8 cellular contexts compared by ENCODE assay signal in genomic region chr19:797528-798414, GRCh38. TPM values are rescaled to one million over a fixed set of nuclear protein-coding genes. Genes with fewer than 3 reads are reported as not detected.
DNase-seq lines count a peak whose midpoint lies in the region; ATAC-seq and TF ChIP-seq lines count a peak whose summit lies in the region.

No MANE protein-coding gene starts in this region.

- no peaks in the 10 kb centered on the region for H3K27me3 ChIP-seq in right lobe of liver

- H3K4me3 ChIP-seq in right lobe of liver = peak overlapping the region; percentile 90 to 95 (median 93)

- no peaks in the 10 kb centered on the region for H3K9me3 ChIP-seq in right lobe of liver

- H3K36me3 ChIP-seq in right lobe of liver = peaks cover 0 to 9% (median 2%) of the 10 kb centered on the region in 4 donors

- intact Hi-C loops in right lobe of liver (cut with DNase I) = no loop called here

- 0% methylated on average over 13 of the region's 129 CpGs for WGBS in right lobe of liver (ENCODE audit: insufficient coverage, low coverage, low lambda C conversion rate, missing lambda C conversion rate)

- TF ChIP-seq POLR2A in right lobe of liver (IDR thresholded peaks at IDR 0.05) = peak; percentile 43

- H3K27ac ChIP-seq in right lobe of liver = peak overlapping the region; percentile 95 to 97 (median 96)

- peaks cover 0 to 31% (median 19%) of the 10 kb centered on the region in 4 donors for H3K4me1 ChIP-seq in right lobe of liver

- no peak for TF ChIP-seq CTCF in AG09319 (IDR thresholded peaks at IDR 0.05; ENCODE audit: low read depth, low read length)
- TF ChIP-seq CTCF in right lobe of liver (IDR thresholded peaks at IDR 0.05) = peak in 1 of 4 donors; percentile 17

- peak; percentile 38 for ATAC-seq in GM19035 (IDR thresholded peaks at IDR 0.05; ENCODE audit: unreplicated experiment)
- ATAC-seq in HG03354 (IDR thresholded peaks at IDR 0.05; ENCODE audit: poor library complexity, severe bottlenecking, unreplicated experiment) = peak; percentile 43
- peak; percentile 21 to 51 (median 38) for ATAC-seq in right lobe of liver

- DNase-seq in AG09319 (ENCODE audit: extremely low read depth, low read depth) = peak; percentile 68
- DNase-seq in NCI-H510A (lab: John Stamatoyannopoulos, UW) = peak; percentile 89
- DNase-seq in activated CD4-positive, alpha-beta T cell treated with anti-CD3 and anti-CD28 coated beads, Interleukin-2, amount 50 U/mL, for 24 hours (ENCODE audit: low read depth in 1 of 2, low spot score in 1 of 2) = peak; percentile 72 to 84
- DNase-seq in dermis blood vessel endothelial cell = peak; percentile 94
- peak; percentile 93 for DNase-seq in right lobe of liver
- peak; percentile 86 for DNase-seq in stimulated activated CD4-positive, alpha-beta T cell treated with anti-CD3 and anti-CD28 coated beads, Interleukin-4, amount 100 ng/mL, for 1 hour

RNA-seq across cellular contexts. Expression of gene PTBP1, which starts 0.5 kb away (rescaled TPM):
- 123 and 212 TPM in 2 replicates for total RNA-seq in dermis blood vessel endothelial cell
- 100 to 1,000 TPM in 5 of 6 experiments, 10 to 100 TPM in 1; 91.1 to 150 (median 129) TPM for total RNA-seq in right lobe of liver

RNA-seq across cellular contexts. Expression of gene PLPPR3, which starts 24.0 kb away (rescaled TPM):
- total RNA-seq in dermis blood vessel endothelial cell (under 0.01 TPM in 1 of 2 replicates, not detected in the other), right lobe of liver (not detected)

RNA-seq across cellular contexts. Expression of gene AZU1, which starts 29.9 kb away (rescaled TPM):
- total RNA-seq in dermis blood vessel endothelial cell (not detected in 2 replicates), right lobe of liver (1 to 10 TPM in 2 of 6 experiments, under 1 TPM in 1, not detected in 3; 0.15 to 3.6 (median 1.8) TPM)

RNA-seq across cellular contexts. Expression of gene PRTN3, which starts 43.0 kb away (rescaled TPM):
- total RNA-seq in dermis blood vessel endothelial cell = not detected in 2 replicates
- 1 to 10 TPM in 2 of 6 experiments, not detected in 4; 2.3 to 2.9 TPM for total RNA-seq in right lobe of liver

RNA-seq across cellular contexts. Expression of gene MISP, which starts 46.9 kb away (rescaled TPM):
- 0.05 TPM in 1 of 2 replicates, not detected in the other for total RNA-seq in dermis blood vessel endothelial cell
- under 1 TPM in 1 of 6 experiments, not detected in 5; 0.09 TPM for total RNA-seq in right lobe of liver

Comparison
In these comparisons a context has a peak if more than half of its experiments do, and no peak if none do; other contexts are left out.
1. Peak in every context shown above with its lines: DNase-seq, ATAC-seq, H3K4me3 ChIP-seq and H3K27ac ChIP-seq.